In the genomic region with DNA sequence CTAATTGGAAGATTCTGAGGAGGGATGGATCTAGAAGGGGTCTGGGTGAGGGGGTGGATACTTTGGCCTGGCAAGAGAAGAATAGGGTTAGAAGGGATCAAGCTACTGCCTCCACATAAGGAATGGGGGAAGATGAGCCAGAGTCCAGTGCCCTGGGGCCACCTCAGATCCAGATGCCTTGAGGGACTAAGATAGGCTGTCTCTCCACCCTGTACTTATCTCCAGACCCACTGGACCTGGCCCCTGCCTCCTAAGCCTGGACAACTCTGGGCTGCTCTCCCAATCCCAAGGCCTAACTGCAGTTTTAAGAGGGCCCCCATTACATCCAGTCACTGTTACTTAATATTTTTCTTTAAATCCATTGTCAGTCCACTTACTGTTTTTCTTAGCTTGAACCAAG, we compare ENCODE assay signal across 8 cellular contexts. TPM values are rescaled to one million over a fixed set of nuclear protein-coding genes. Genes with fewer than 3 reads are reported as not detected.
DNase-seq lines count a peak whose midpoint lies in the region; ATAC-seq, FAIRE-seq and TF ChIP-seq lines count a peak whose summit lies in the region.

No MANE protein-coding gene starts in this region.

- peak overlapping the region; percentile 85 for H3K9ac ChIP-seq in keratinocyte (ENCODE audit: control insufficient read depth, extremely low read depth, insufficient read depth, low read length)

- no peaks in the 10 kb centered on the region for H3K9me3 Mint-ChIP-seq in T-helper 2 cell treated with Interferon-gamma antibody and Interleukin-4, amounts not matched to agents 5 μg/mL and 100 μg/mL, for 36 hours
- no peaks in the 10 kb centered on the region for H3K9me3 Mint-ChIP-seq in activated naive CD8-positive, alpha-beta T cell treated with anti-CD3 and anti-CD28 coated beads, Interleukin-2, amount 10 ng/mL, durations not matched to agents 7 days and 5 days

- peak overlapping the region; percentile 80 to 97 (median 94) for H3K4me3 ChIP-seq in keratinocyte (ENCODE audit: control insufficient read depth in 2 of 3, extremely low read depth in 1 of 3, insufficient read depth in 2 of 3, low read depth in 1 of 3, low read length in 3 of 3)

- no peak for FAIRE-seq in keratinocyte (lab: Jason Lieb, UNC)

- no peak overlapping the region for H2AFZ ChIP-seq in keratinocyte (ENCODE audit: control insufficient read depth, low read length)

- H3K27me3 Mint-ChIP-seq in T-helper 2 cell treated with Interferon-gamma antibody and Interleukin-4, amounts not matched to agents 5 μg/mL and 100 μg/mL, for 36 hours (ENCODE audit: low read depth) = no peaks in the 10 kb centered on the region
- H3K27me3 Mint-ChIP-seq in activated naive CD8-positive, alpha-beta T cell treated with anti-CD3 and anti-CD28 coated beads, Interleukin-2, amount 10 ng/mL, durations not matched to agents 7 days and 5 days = no peaks in the 10 kb centered on the region

- no peaks in the 10 kb centered on the region for H3K27me3 ChIP-seq in keratinocyte (ENCODE audit: control insufficient read depth, extremely low read depth, insufficient read depth, low read length)

- no peak for TF ChIP-seq CTCF in keratinocyte (optimal IDR thresholded peaks at IDR 0.05 in 1 of 3, IDR thresholded peaks at IDR 0.05 in 1 of 3, conservative IDR thresholded peaks at IDR 0.05 in 1 of 3; ENCODE audit: extremely low read depth in 1 of 3, insufficient read depth in 2 of 3, low read length in 3 of 3)

- dilution Hi-C loops in keratinocyte (cut with MboI; ENCODE audit: extremely low pct_ligation_motif_present, low sequenced_read_pairs) = no loop called here

- no peaks in the 10 kb centered on the region for H4K20me1 ChIP-seq in keratinocyte (ENCODE audit: control insufficient read depth, extremely low read depth, insufficient read depth, low read length)

- no peak for DNase-seq in T-helper 2 cell treated with Interferon-gamma antibody and Interleukin-4, amounts not matched to agents 5 μg/mL and 100 μg/mL, for 36 hours (ENCODE audit: low spot score)
- DNase-seq in T-helper 2 cell = no peak
- no peak for DNase-seq in activated naive CD8-positive, alpha-beta T cell treated with anti-CD3 and anti-CD28 coated beads, Interleukin-2, amount 10 ng/mL, durations not matched to agents 7 days and 5 days
- no peak for DNase-seq in keratinocyte (ENCODE audit: low read depth, low spot score)
- no peak for DNase-seq in substantia nigra (lab: John Stamatoyannopoulos, UW)
- no peak for DNase-seq in NCI-H2081 treated with DMSO at 0.1 percent for 48 hours (lab: John Stamatoyannopoulos, UW)
- no peak for DNase-seq in NCI-H524 treated with DMSO at 0.1 percent for 48 hours (lab: John Stamatoyannopoulos, UW)

- H3K4me1 Mint-ChIP-seq in T-helper 2 cell treated with Interferon-gamma antibody and Interleukin-4, amounts not matched to agents 5 μg/mL and 100 μg/mL, for 36 hours (ENCODE audit: low read depth) = peaks cover 19% of the 10 kb centered on the region
- peaks cover 25% of the 10 kb centered on the region for H3K4me1 Mint-ChIP-seq in activated naive CD8-positive, alpha-beta T cell treated with anti-CD3 and anti-CD28 coated beads, Interleukin-2, amount 10 ng/mL, durations not matched to agents 7 days and 5 days

- peak overlapping the region; percentile 9 for H3K27ac Mint-ChIP-seq in T-helper 2 cell treated with Interferon-gamma antibody and Interleukin-4, amounts not matched to agents 5 μg/mL and 100 μg/mL, for 36 hours
- peak overlapping the region; percentile 30 for H3K27ac Mint-ChIP-seq in activated naive CD8-positive, alpha-beta T cell treated with anti-CD3 and anti-CD28 coated beads, Interleukin-2, amount 10 ng/mL, durations not matched to agents 7 days and 5 days

- ATAC-seq in activated naive CD8-positive, alpha-beta T cell treated with anti-CD3 and anti-CD28 coated beads, Interleukin-2, amount 10 ng/mL, durations not matched to agents 7 days and 5 days (ENCODE audit: low read depth) = no peak
- ATAC-seq in HG02588 (IDR thresholded peaks at IDR 0.05; ENCODE audit: unreplicated experiment) = no peak

- H3K4me3 Mint-ChIP-seq in T-helper 2 cell treated with Interferon-gamma antibody and Interleukin-4, amounts not matched to agents 5 μg/mL and 100 μg/mL, for 36 hours = peak overlapping the region; percentile 95
- H3K4me3 Mint-ChIP-seq in activated naive CD8-positive, alpha-beta T cell treated with anti-CD3 and anti-CD28 coated beads, Interleukin-2, amount 10 ng/mL, durations not matched to agents 7 days and 5 days = peak overlapping the region; percentile 98

- H3K4me1 ChIP-seq in keratinocyte (ENCODE audit: control insufficient read depth, extremely low read depth, insufficient read depth, low read length) = peaks cover 5% of the 10 kb centered on the region

- peaks cover 3% of the 10 kb centered on the region for H3K36me3 Mint-ChIP-seq in T-helper 2 cell treated with Interferon-gamma antibody and Interleukin-4, amounts not matched to agents 5 μg/mL and 100 μg/mL, for 36 hours (ENCODE audit: low read depth)
- H3K36me3 Mint-ChIP-seq in activated naive CD8-positive, alpha-beta T cell treated with anti-CD3 and anti-CD28 coated beads, Interleukin-2, amount 10 ng/mL, durations not matched to agents 7 days and 5 days = peaks cover 1% of the 10 kb centered on the region

- H3K9me1 ChIP-seq in keratinocyte (ENCODE audit: control insufficient read depth, extremely low read depth, insufficient read depth, low read length) = no peaks in the 10 kb centered on the region

- POLR2A ChIA-PET in activated naive CD8-positive, alpha-beta T cell treated with anti-CD3 and anti-CD28 coated beads, Interleukin-2, amount 10 ng/mL, durations not matched to agents 7 days and 5 days (lab: Charles Lee) = interaction anchor here (2.3 kb wide), 1 partner anchor 18 kb away, joined by 6 read pairs; no protein-coding TSS in a partner anchor

- H3K36me3 ChIP-seq in keratinocyte (ENCODE audit: control insufficient read depth in 2 of 2, extremely low read depth in 1 of 2, insufficient read depth in 2 of 2, low read length in 2 of 2) = peaks cover 0 to 2% of the 10 kb centered on the region in 2 experiments

- H3K27ac ChIP-seq in keratinocyte (ENCODE audit: control insufficient read depth, insufficient read depth, low read length) (peak overlapping the region; percentile 5), substantia nigra (ENCODE audit: low read depth, low read length, poor library complexity, severe bottlenecking) (peak overlapping the region; percentile 92)

- H3K4me2 ChIP-seq in keratinocyte (ENCODE audit: control insufficient read depth, extremely low read depth, insufficient read depth, low read depth, low read length) = peak overlapping the region; percentile 98

- H3K79me2 ChIP-seq in keratinocyte (ENCODE audit: control insufficient read depth, insufficient read depth, low read length) = peaks cover 56% of the 10 kb centered on the region

- no peaks in the 10 kb centered on the region for H3K9me3 ChIP-seq in keratinocyte (ENCODE audit: control insufficient read depth, low read depth, low read length)

RNA-seq across cellular contexts. Expression of a gene that starts 2.0 kb away (rescaled TPM):
- total RNA-seq in activated naive CD8-positive, alpha-beta T cell treated with anti-CD3 and anti-CD28 coated beads, Interleukin-2, amount 10 ng/mL, durations not matched to agents 7 days and 5 days = 10 to 100 TPM; 39.9 to 41.0 TPM
- polyA plus RNA-seq in keratinocyte = 16.0 to 21.9 TPM (median 18.5 TPM) in 3 replicates
- polyA plus RNA-seq in keratinocyte (2011; ENCODE audit: low read depth) = 33.3 TPM
- polyA plus RNA-seq in keratinocyte (2011; cell fraction: cytosol; rRNA removed) = 15.3 and 24.4 TPM in 2 replicates
- polyA plus RNA-seq in keratinocyte (2011; cell fraction: nucleus; rRNA removed) = 56.2 and 72.1 TPM in 2 replicates
- polyA plus RNA-seq in keratinocyte (2012; ENCODE audit: low replicate concordance) = 23.5 and 27.0 TPM in 2 replicates
- polyA minus RNA-seq in keratinocyte = 30.6 to 75.2 TPM (median 33.8 TPM) in 3 replicates
- 34.0 TPM for polyA minus RNA-seq in keratinocyte (2011; cell fraction: cytosol; rRNA and poly(A)+ RNA removed)
- 18.9 and 20.0 TPM in 2 replicates for polyA minus RNA-seq in keratinocyte (2011; cell fraction: nucleus; rRNA and poly(A)+ RNA removed)

RNA-seq across cellular contexts. Expression of a gene that starts 17.4 kb away (rescaled TPM):
- total RNA-seq in activated naive CD8-positive, alpha-beta T cell treated with anti-CD3 and anti-CD28 coated beads, Interleukin-2, amount 10 ng/mL, durations not matched to agents 7 days and 5 days = 100 to 1,000 TPM; 210 to 213 TPM
- 431 to 520 TPM (median 443 TPM) in 3 replicates for polyA plus RNA-seq in keratinocyte
- polyA plus RNA-seq in keratinocyte (2011; ENCODE audit: low read depth) = 256 TPM
- polyA plus RNA-seq in keratinocyte (2011; cell fraction: cytosol; rRNA removed) = 502 and 514 TPM in 2 replicates
- 420 and 435 TPM in 2 replicates for polyA plus RNA-seq in keratinocyte (2011; cell fraction: nucleus; rRNA removed)
- 245 and 379 TPM in 2 replicates for polyA plus RNA-seq in keratinocyte (2012; ENCODE audit: low replicate concordance)
- 406 to 530 TPM (median 414 TPM) in 3 replicates for polyA minus RNA-seq in keratinocyte
- 237 TPM for polyA minus RNA-seq in keratinocyte (2011; cell fraction: cytosol; rRNA and poly(A)+ RNA removed)
- polyA minus RNA-seq in keratinocyte (2011; cell fraction: nucleus; rRNA and poly(A)+ RNA removed) = 97.3 and 124 TPM in 2 replicates

RNA-seq across cellular contexts. Expression of a gene that starts 22.0 kb away (rescaled TPM):
- 10 to 100 TPM; 54.7 to 61.8 TPM for total RNA-seq in activated naive CD8-positive, alpha-beta T cell treated with anti-CD3 and anti-CD28 coated beads, Interleukin-2, amount 10 ng/mL, durations not matched to agents 7 days and 5 days
- 31.9 to 37.9 TPM (median 33.7 TPM) in 3 replicates for polyA plus RNA-seq in keratinocyte
- 48.6 TPM for polyA plus RNA-seq in keratinocyte (2011; ENCODE audit: low read depth)
- 22.2 and 24.4 TPM in 2 replicates for polyA plus RNA-seq in keratinocyte (2011; cell fraction: cytosol; rRNA removed)
- 55.3 and 62.8 TPM in 2 replicates for polyA plus RNA-seq in keratinocyte (2011; cell fraction: nucleus; rRNA removed)
- polyA plus RNA-seq in keratinocyte (2012; ENCODE audit: low replicate concordance) = 28.9 and 31.9 TPM in 2 replicates
- 22.5 to 37.1 TPM (median 30.7 TPM) in 3 replicates for polyA minus RNA-seq in keratinocyte
- polyA minus RNA-seq in keratinocyte (2011; cell fraction: cytosol; rRNA and poly(A)+ RNA removed) = 16.5 TPM
- polyA minus RNA-seq in keratinocyte (2011; cell fraction: nucleus; rRNA and poly(A)+ RNA removed) = 18.0 and 22.5 TPM in 2 replicates

RNA-seq across cellular contexts. Expression of a gene that starts 28.8 kb away (rescaled TPM):
- 10 to 100 TPM; 68.6 to 76.3 TPM for total RNA-seq in activated naive CD8-positive, alpha-beta T cell treated with anti-CD3 and anti-CD28 coated beads, Interleukin-2, amount 10 ng/mL, durations not matched to agents 7 days and 5 days
- 39.2 to 53.8 TPM (median 43.5 TPM) in 3 replicates for polyA plus RNA-seq in keratinocyte
- polyA plus RNA-seq in keratinocyte (2011; ENCODE audit: low read depth) = 47.7 TPM
- 26.7 and 36.0 TPM in 2 replicates for polyA plus RNA-seq in keratinocyte (2011; cell fraction: cytosol; rRNA removed)
- polyA plus RNA-seq in keratinocyte (2011; cell fraction: nucleus; rRNA removed) = 89.2 and 94.7 TPM in 2 replicates
- polyA plus RNA-seq in keratinocyte (2012; ENCODE audit: low replicate concordance) = 38.3 and 39.1 TPM in 2 replicates
- 61.1 to 138 TPM (median 89.5 TPM) in 3 replicates for polyA minus RNA-seq in keratinocyte
- polyA minus RNA-seq in keratinocyte (2011; cell fraction: cytosol; rRNA and poly(A)+ RNA removed) = 66.2 TPM
- polyA minus RNA-seq in keratinocyte (2011; cell fraction: nucleus; rRNA and poly(A)+ RNA removed) = 55.7 and 63.4 TPM in 2 replicates
